In genomic region chr22:22839570-22840314, GRCh38 we compare ENCODE assay signal across 22 cellular contexts. TPM values are rescaled to one million over a fixed set of nuclear protein-coding genes. Genes with fewer than 3 reads are reported as not detected.
DNase-seq lines count a peak whose midpoint lies in the region; ATAC-seq, FAIRE-seq and TF ChIP-seq lines count a peak whose summit lies in the region.
"Had no signal": no experiment of that assay in that cellular context is flagged by ENCODE, and none has a peak within 500 bp of the region (broad histone marks: within the 10 kb centered on the region; RNA-seq: fewer than 3 reads in every experiment).

No MANE protein-coding gene starts in this region.

- in situ Hi-C loops in K562 (cut with MboI) = no loop called here

- no peak for TF ChIP-seq RAD21 in K562 (CRISPR knock-in tag; conservative IDR thresholded peaks at IDR 0.05 in 1 of 2, IDR thresholded peaks at IDR 0.05 in 1 of 2)

- H3K9me1 ChIP-seq in K562 (ENCODE audit: control insufficient read depth, insufficient read depth, low read length) = peaks cover 3% of the 10 kb centered on the region

- peaks cover 21% of the 10 kb centered on the region for H3K4me1 Mint-ChIP-seq in activated CD4-positive, alpha-beta T cell treated with anti-CD3 and anti-CD28 coated beads, Interleukin-2, amount 10 ng/mL, durations not matched to agents 24 days and 14 days

- TF ChIP-seq POLR2A in K562 (conservative IDR thresholded peaks at IDR 0.05) (no peak), esophagus muscularis mucosa (IDR thresholded peaks at IDR 0.05; ENCODE audit: low read depth) (no peak)

- DNase-seq in activated CD4-positive, alpha-beta T cell treated with anti-CD3 and anti-CD28 coated beads, Interleukin-2, amount 10 ng/mL, durations not matched to agents 24 days and 14 days = peak; percentile 43
- no peak for DNase-seq in activated CD4-positive, alpha-beta T cell treated with anti-CD3 and anti-CD28 coated beads for 1 hour
- DNase-seq in K562 (ENCODE audit: extremely low read depth in 1 of 4, low spot score in 3 of 4) = no peak
- DNase-seq in esophagus muscularis mucosa (ENCODE audit: extremely low spot score) = peak; percentile 50
- no peak for DNase-seq in left lung
- DNase-seq: AML-193; Caco-2; Calu3; CD4-positive, alpha-beta T cell; CD8-positive, alpha-beta T cell; DMS79 treated with DMSO at 0.1 percent for 48 hours; GF-D8 had no signal

- no peak overlapping the region for H3K27ac Mint-ChIP-seq in activated CD4-positive, alpha-beta T cell treated with anti-CD3 and anti-CD28 coated beads, Interleukin-2, amount 10 ng/mL, durations not matched to agents 24 days and 14 days
- H3K27ac Mint-ChIP-seq: B cell; CD4-positive, alpha-beta T cell; CD8-positive, alpha-beta T cell had no signal

- H3K4me3 ChIP-seq in K562 (no peak overlapping the region), esophagus muscularis mucosa (no peak overlapping the region), left lung (no peak overlapping the region)
- H3K4me3 ChIP-seq: A549; BLaER1 treated with 17β-estradiol and CSF1 and Interleukin-3, amounts not matched to agents 10 nM and 100 nM had no signal

- H3K4me1 ChIP-seq in K562 (replicated peaks in 1 of 2; ENCODE audit: control insufficient read depth in 2 of 2, insufficient read depth in 2 of 2, low read length in 2 of 2) (peaks cover 0 to 7% of the 10 kb centered on the region in 2 experiments; a peak in 1 of 5 replicates), esophagus muscularis mucosa (no peaks in the 10 kb centered on the region), left lung (no peaks in the 10 kb centered on the region)
- H3K4me1 ChIP-seq: A549, Caco-2 had no signal

- H3K36me3 ChIP-seq in K562 (ENCODE audit: control insufficient read depth, insufficient read depth, low read length) = no peaks in the 10 kb centered on the region
- H3K36me3 ChIP-seq in esophagus muscularis mucosa = no peaks in the 10 kb centered on the region
- H3K36me3 ChIP-seq in left lung = no peaks in the 10 kb centered on the region
- H3K36me3 ChIP-seq: BLaER1 treated with 17β-estradiol and CSF1 and Interleukin-3, amounts not matched to agents 10 nM and 100 nM had no signal

- no peak for TF ChIP-seq EP300 in K562 (IDR thresholded peaks at IDR 0.05; ENCODE audit: low read length)
- TF ChIP-seq EP300 in esophagus muscularis mucosa (IDR thresholded peaks at IDR 0.05) = no peak

- no peaks in the 10 kb centered on the region for H3K9me3 Mint-ChIP-seq in activated CD4-positive, alpha-beta T cell treated with anti-CD3 and anti-CD28 coated beads, Interleukin-2, amount 10 ng/mL, durations not matched to agents 24 days and 14 days

- peaks cover 42% of the 10 kb centered on the region for H3K27me3 Mint-ChIP-seq in activated CD4-positive, alpha-beta T cell treated with anti-CD3 and anti-CD28 coated beads, Interleukin-2, amount 10 ng/mL, durations not matched to agents 24 days and 14 days
- H3K27me3 Mint-ChIP-seq: CD4-positive, alpha-beta T cell had no signal

- H3K9ac ChIP-seq in K562 (ENCODE audit: insufficient read depth in 1 of 2, low read depth in 2 of 2, low read length in 2 of 2) = no peak overlapping the region
- H3K9ac ChIP-seq: BLaER1 treated with 17β-estradiol and CSF1 and Interleukin-3, amounts not matched to agents 10 nM and 100 nM had no signal

- 1% methylated on average over 6 of the region's 6 CpGs for WGBS in K562 (ENCODE audit: insufficient coverage, low coverage, missing lambda C conversion rate)
- 71% methylated on average over 6 of the region's 6 CpGs for WGBS in esophagus muscularis mucosa

- H3K79me2 ChIP-seq in K562 (ENCODE audit: control insufficient read depth, insufficient read depth, low read length) = no peaks in the 10 kb centered on the region

- intact Hi-C loops in activated CD4-positive, alpha-beta T cell treated with anti-CD3 and anti-CD28 coated beads, Interleukin-2, amount 10 ng/mL, durations not matched to agents 24 days and 14 days (cut with micrococcal nuclease) = no loop called here
- intact Hi-C loops in K562 (cut with micrococcal nuclease) = loop anchor here (10.0 kb wide), 1 partner anchor 445 kb away; no protein-coding TSS in a partner anchor
- intact Hi-C loops in esophagus muscularis mucosa (cut with DNase I) = no loop called here
- intact Hi-C loops in left lung (cut with DNase I) = no loop called here

- no peak for TF ChIP-seq CTCF in K562 (IDR thresholded peaks at IDR 0.05 in 2 of 3, conservative IDR thresholded peaks at IDR 0.05 in 1 of 3; ENCODE audit: insufficient read depth in 2 of 3, low read depth in 1 of 3, low read length in 3 of 3)
- TF ChIP-seq CTCF in esophagus muscularis mucosa (IDR thresholded peaks at IDR 0.05) = no peak
- no peak for TF ChIP-seq CTCF in left lung (IDR thresholded peaks at IDR 0.05)

- FAIRE-seq in K562 (lab: Jason Lieb, UNC) = no peak
- FAIRE-seq: A549, D721Med, G401.6 had no signal

- BruUV-seq in K562 (replicated peaks; lab: Mats Ljungman, UMichigan) = no TSS peak

- H4K20me1 ChIP-seq in K562 (replicated peaks; ENCODE audit: control insufficient read depth, insufficient read depth, low read length) = no peaks in the 10 kb centered on the region
- H4K20me1 ChIP-seq: BLaER1 treated with 17β-estradiol and CSF1 and Interleukin-3, amounts not matched to agents 10 nM and 100 nM had no signal

- no peaks in the 10 kb centered on the region for H3K36me3 Mint-ChIP-seq in activated CD4-positive, alpha-beta T cell treated with anti-CD3 and anti-CD28 coated beads, Interleukin-2, amount 10 ng/mL, durations not matched to agents 24 days and 14 days (ENCODE audit: low read depth)
- H3K36me3 Mint-ChIP-seq: CD8-positive, alpha-beta T cell had no signal

- H3K4me2 ChIP-seq in K562 (ENCODE audit: insufficient read depth, low read length) = no peak overlapping the region
- H3K4me2 ChIP-seq: A549 had no signal

- no peak overlapping the region for H2AFZ ChIP-seq in K562 (ENCODE audit: low read depth, low read length)

- POLR2A ChIA-PET in K562 (lab: Yijun Ruan, JAX) = interaction anchor here (0.6 to 4.2 kb wide), 11 partner anchors 10 to 197 kb away, joined by 3 to 40 read pairs (median 4); no protein-coding TSS in a partner anchor

- no peak overlapping the region for H3K27ac ChIP-seq in K562 (ENCODE audit: extremely low read depth, low read depth, low read length)
- H3K27ac ChIP-seq in esophagus muscularis mucosa (replicated peaks in 1 of 4) = no peak overlapping the region
- no peak overlapping the region for H3K27ac ChIP-seq in left lung
- H3K27ac ChIP-seq: 22Rv1; A549; BLaER1 treated with 17β-estradiol and CSF1 and Interleukin-3, amounts not matched to agents 10 nM and 100 nM; C4-2B had no signal

- H3K27me3 ChIP-seq in K562 (ENCODE audit: control insufficient read depth in 2 of 2, insufficient read depth in 2 of 2, low read length in 2 of 2) = peaks cover 17 to 28% of the 10 kb centered on the region in 2 experiments; a peak in 4 of 5 replicates
- peaks cover 0 to 33% (median 0%) of the 10 kb centered on the region in 4 donors for H3K27me3 ChIP-seq in esophagus muscularis mucosa
- H3K27me3 ChIP-seq in left lung = peaks cover 0 to 24% of the 10 kb centered on the region in 2 donors
- H3K27me3 ChIP-seq: BLaER1 treated with 17β-estradiol and CSF1 and Interleukin-3, amounts not matched to agents 10 nM and 100 nM had no signal

- ATAC-seq in K562 (0 out of 3 replicates have a peak, but pooled peaks have one; percentile 1), left lung (no peak), GM18520 (IDR thresholded peaks at IDR 0.05; ENCODE audit: unreplicated experiment) (no peak)
- ATAC-seq: A549; CD8-positive, alpha-beta T cell had no signal

- CTCF ChIA-PET in K562 (lab: Yijun Ruan, JAX; ENCODE audit: low intra/inter-chr PET ratio) = interaction anchor here (0.5 to 1.4 kb wide), 3 partner anchors 9 to 154 kb away, joined by 3 to 5 read pairs (median 4); no protein-coding TSS in a partner anchor

- H3K9me3 ChIP-seq in K562 (replicated peaks; ENCODE audit: control insufficient read depth, insufficient read depth, low read depth, low read length) (no peaks in the 10 kb centered on the region), esophagus muscularis mucosa (peaks cover 0 to 5% (median 0%) of the 10 kb centered on the region in 4 donors), left lung (no peaks in the 10 kb centered on the region)
- H3K9me3 ChIP-seq: A549, Caco-2 had no signal

- no peak overlapping the region for H3K4me3 Mint-ChIP-seq in activated CD4-positive, alpha-beta T cell treated with anti-CD3 and anti-CD28 coated beads, Interleukin-2, amount 10 ng/mL, durations not matched to agents 24 days and 14 days
- H3K4me3 Mint-ChIP-seq: B cell; CD4-positive, alpha-beta T cell; CD8-positive, alpha-beta T cell had no signal

TF ChIP-seq in K562, 482 proteins besides CTCF, POLR2A, EP300 and RAD21 (continues in another document):
- no peak for TF ChIP-seq MEF2D (tag; conservative IDR thresholded peaks at IDR 0.05; ENCODE audit: low read depth)

RNA-seq across cellular contexts. Expression of gene IGLL5, which starts 47.9 kb away (rescaled TPM):
- total RNA-seq in activated CD4-positive, alpha-beta T cell treated with anti-CD3 and anti-CD28 coated beads, Interleukin-2, amount 10 ng/mL, durations not matched to agents 24 days and 14 days = not detected in 2 replicates
- total RNA-seq in K562 (2011; cell fraction: chromatin; rRNA removed; ENCODE audit: low replicate concordance) = not detected in 2 replicates
- not detected in 2 replicates for total RNA-seq in K562 (2011; cell fraction: nucleolus; rRNA removed)
- total RNA-seq in K562 (2011; cell fraction: nucleoplasm; rRNA removed) = not detected in 2 replicates
- total RNA-seq in K562 (2014; rRNA removed) (not detected in 2 replicates), K562 (2014; rRNA removed; fragmentation: Illumina TruSeq; extraction: Trizol) (not detected in 2 replicates), K562 (2015; rRNA removed; fragmentation: Illumina TruSeq; extraction: Trizol) (not detected in 2 replicates), K562 (2021) (not detected in 2 replicates), esophagus muscularis mucosa (1 to 10 TPM in 1 of 4 donors, under 1 TPM in 2, not detected in 1; 0.39 to 1.3 (median 0.80) TPM), left lung (10 to 100 TPM in 1 of 2 donors, 1 to 10 TPM in 1; 8.1 to 10.6 TPM)
- polyA plus RNA-seq in K562 (2011; rRNA removed) (not detected in 2 replicates), K562 (2014; fragmentation: Illumina TruSeq; extraction: Trizol) (not detected in 2 replicates), K562 (2014; fragmentation: Nextera tagmentation; extraction: Ambion mirVana) (not detected), K562 (2014; rRNA removed) (not detected in 2 replicates)
- polyA plus RNA-seq in K562 (2011; cell fraction: cytosol; rRNA removed) = not detected in 2 replicates
- polyA plus RNA-seq in K562 (2011; cell fraction: nucleus; rRNA removed) = not detected in 2 replicates
- not detected in 2 replicates for polyA plus RNA-seq in K562 (2012)
- polyA minus RNA-seq in K562 (2011; rRNA and poly(A)+ RNA removed) = not detected in 2 replicates
- polyA minus RNA-seq in K562 (2011; cell fraction: cytosol; rRNA and poly(A)+ RNA removed) = not detected in 2 replicates
- not detected in 2 replicates for polyA minus RNA-seq in K562 (2011; cell fraction: nucleus; rRNA and poly(A)+ RNA removed)
- total RNA-seq: A172; Caco-2; Calu3; CD4-positive, alpha-beta T cell had no signal
- polyA plus RNA-seq: A549, BJ had no signal

Comparison
In these comparisons a context has a peak if more than half of its experiments do, and no peak if none do; other contexts are left out.
1. DNase-seq: peak in activated CD4-positive, alpha-beta T cell treated with anti-CD3 and anti-CD28 coated beads, Interleukin-2, amount 10 ng/mL, durations not matched to agents 24 days and 14 days (single experiment) and esophagus muscularis mucosa (single experiment); none in activated CD4-positive, alpha-beta T cell treated with anti-CD3 and anti-CD28 coated beads for 1 hour (single experiment), K562 (0 of 4) and left lung (0 of 2).